In the genomic region with DNA sequence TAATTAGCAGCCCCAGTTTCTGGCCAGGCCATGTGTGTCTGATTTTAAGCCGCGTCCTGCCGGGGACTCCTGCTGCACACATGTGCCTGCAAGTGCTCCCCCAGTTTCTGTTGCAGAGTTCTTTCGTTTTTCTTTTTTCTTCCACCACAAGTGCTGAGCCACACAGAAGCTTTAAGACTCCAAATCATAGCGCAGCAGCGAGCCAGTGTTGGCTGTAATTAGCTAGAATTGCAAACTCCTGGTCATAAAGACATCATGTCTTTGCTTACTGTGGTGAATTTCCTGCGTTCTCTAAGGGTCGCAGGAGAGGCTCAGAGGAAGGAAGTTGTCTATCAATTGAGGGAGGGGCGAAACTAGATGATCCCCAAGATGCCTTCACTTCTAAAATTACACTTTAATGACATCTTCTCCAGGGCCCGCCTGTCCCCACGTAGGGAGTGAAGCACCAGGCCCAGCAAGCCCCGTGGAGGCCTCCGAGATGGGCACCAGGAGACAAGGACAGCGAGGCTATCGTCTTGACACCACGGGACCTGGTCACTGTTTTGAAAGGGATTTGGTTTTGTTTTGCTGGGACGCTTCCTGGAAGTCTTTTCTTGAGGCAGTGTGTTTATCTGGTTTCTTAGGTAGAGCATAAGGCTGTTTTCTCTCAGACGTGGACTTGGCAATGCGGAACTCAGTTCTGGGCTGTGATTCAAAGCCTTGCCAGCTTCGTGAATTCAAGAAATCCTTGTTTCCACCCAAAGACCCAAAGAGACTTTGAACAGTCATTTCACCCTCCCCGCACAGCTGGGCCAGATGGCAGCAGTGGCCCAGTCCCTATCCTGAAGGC, we compare ENCODE assay signal across 8 cellular contexts.
DNase-seq lines count a peak whose midpoint lies in the region; ATAC-seq and TF ChIP-seq lines count a peak whose summit lies in the region.

No MANE protein-coding gene starts in this region.

- H3K4me1 ChIP-seq in stomach = peaks cover 0 to 16% (median 13%) of the 10 kb centered on the region in 4 donors

- no peak overlapping the region for H3K4me3 Mint-ChIP-seq in endothelial cell (ENCODE audit: unreplicated experiment)

- no peak for TF ChIP-seq CTCF in GM12865 (IDR thresholded peaks at IDR 0.05; ENCODE audit: insufficient read depth, low read depth, low read length, missing control alignments)
- TF ChIP-seq CTCF in endothelial cell (IDR thresholded peaks at IDR 0.05; ENCODE audit: unreplicated experiment) = no peak
- TF ChIP-seq CTCF in stomach (IDR thresholded peaks at IDR 0.05) = no peak

- WGBS in stomach, 5 donors = 54 to 63% (median 61%) methylated on average over 21 of the region's 21 CpGs

- no peaks in the 10 kb centered on the region for H3K9me3 Mint-ChIP-seq in endothelial cell (ENCODE audit: unreplicated experiment)

- peak overlapping the region; percentile 80 for H3K27ac Mint-ChIP-seq in endothelial cell (ENCODE audit: unreplicated experiment)

- ATAC-seq in GM21723 (IDR thresholded peaks at IDR 0.05; ENCODE audit: unreplicated experiment) = peak; percentile 85

- peaks cover 9% of the 10 kb centered on the region for H3K27me3 Mint-ChIP-seq in endothelial cell (ENCODE audit: unreplicated experiment)

- peaks cover 3% of the 10 kb centered on the region for H3K36me3 Mint-ChIP-seq in endothelial cell (ENCODE audit: low read depth, unreplicated experiment)

- H3K4me1 Mint-ChIP-seq in endothelial cell (ENCODE audit: unreplicated experiment) = peaks cover 48% of the 10 kb centered on the region

- peak overlapping the region; percentile 14 to 77 (median 50) for H3K27ac ChIP-seq in stomach

- no peaks in the 10 kb centered on the region for H3K27me3 ChIP-seq in stomach

- TF ChIP-seq EP300 in stomach (IDR thresholded peaks at IDR 0.05) = no peak

- DNase-seq in GM12865 (ENCODE audit: low read depth) (peak; percentile 77), RPMI7951 (ENCODE audit: low read depth) (peak; percentile 49), endothelial cell (ENCODE audit: low spot score) (no peak), stomach (no peak), SHP77 treated with DMSO at 0.1 percent for 48 hours (lab: John Stamatoyannopoulos, UW) (no peak), NCI-H345 (lab: John Stamatoyannopoulos, UW) (no peak), NCI-H1694 (lab: John Stamatoyannopoulos, UW) (no peak)

- no peaks in the 10 kb centered on the region for H3K9me3 ChIP-seq in stomach

- no peaks in the 10 kb centered on the region for H3K36me3 ChIP-seq in stomach

- peak overlapping the region; percentile 15; the same call in 1 of the 2 replicates for H3K4me3 ChIP-seq in GM12865 (ENCODE audit: low read depth, low read length)
- peak overlapping the region in 2 of 4 donors; percentile 5 to 8 for H3K4me3 ChIP-seq in stomach

- no peak for TF ChIP-seq POLR2A in stomach (IDR thresholded peaks at IDR 0.05)

- intact Hi-C loops in stomach (cut with DNase I; ENCODE audit: low total_unique reads) = no loop called here

Comparison
In these comparisons a context has a peak if more than half of its experiments do, and no peak if none do; other contexts are left out.
1. DNase-seq: peak in GM12865 (single experiment) and RPMI7951 (single experiment); none in endothelial cell (single experiment), stomach (single experiment), SHP77 treated with DMSO at 0.1 percent for 48 hours (single experiment), NCI-H345 (single experiment) and NCI-H1694 (single experiment).